ENCODE assay signal across 26 cellular contexts in genomic region chr17:11999715-12000114, GRCh38.
"Had no signal": no experiment of that assay in that cellular context is flagged by ENCODE, and none has a peak within 500 bp of the region (broad histone marks: within the 10 kb centered on the region; RNA-seq: fewer than 3 reads in every experiment).

No MANE protein-coding gene starts in this region.

- H3K27me3 Mint-ChIP-seq: activated CD4-positive, alpha-beta T cell treated with anti-CD3 and anti-CD28 coated beads, Interleukin-2, amount 10 ng/mL, durations not matched to agents 7 days and 5 days; activated CD8-positive, alpha-beta T cell treated with anti-CD3 and anti-CD28 coated beads for 36 hours; activated T-helper 17 cell treated with anti-CD3 and anti-CD28 coated beads, Interleukin-2, amount 50 U/mL, for 72 hours; stimulated activated naive CD8-positive, alpha-beta T cell treated with anti-CD3 and anti-CD28 coated beads, Interleukin-15, Interleukin-2, amounts not matched to agents 100 ng/mL and 50 ng/mL, for 24 hours; T-helper 17 cell had no signal

- H3K36me3 Mint-ChIP-seq: naive B cell; stimulated activated effector memory CD8-positive, alpha-beta T cell treated with anti-CD3 and anti-CD28 coated beads, Interleukin-12 subunit alpha, Interleukin-12 subunit beta, amount 100 ng/mL, for 72 hours; WTC11 had no signal

- DNase-seq: activated CD4-positive, alpha-beta T cell treated with anti-CD3 and anti-CD28 coated beads for 1 hour; activated CD4-positive, alpha-beta T cell treated with anti-CD3 and anti-CD28 coated beads, Interleukin-2, amount 10 ng/mL, durations not matched to agents 7 days and 5 days; activated CD8-positive, alpha-beta T cell treated with anti-CD3 and anti-CD28 coated beads for 36 hours; activated gamma-delta T cell treated with Interleukin-2 at 50 U/mL for 16 hours; activated naive CD4-positive, alpha-beta T cell treated with anti-CD3 and anti-CD28 coated beads, Interleukin-2, amount 50 U/mL, for 16 hours; activated T-cell treated with anti-CD3 and anti-CD28 coated beads, Interleukin-2, amount 50 U/mL, for 4 hours; amniotic stem cell; brain microvascular endothelial cell; caudate nucleus; islet precursor cell; left cardiac atrium; left ventricle myocardium superior; naive B cell; nephron progenitor cell; nucleus accumbens; pancreas; sigmoid colon; small intestine; stimulated activated CD4-positive, alpha-beta T cell treated with anti-CD3 and anti-CD28 coated beads, Interleukin-4, amount 100 ng/mL, for 24 hours; T-helper 17 cell; T1000; thyroid gland had no signal

- H3K4me3 Mint-ChIP-seq: activated CD4-positive, alpha-beta T cell treated with anti-CD3 and anti-CD28 coated beads, Interleukin-2, amount 10 ng/mL, durations not matched to agents 7 days and 5 days; activated CD8-positive, alpha-beta T cell treated with anti-CD3 and anti-CD28 coated beads for 36 hours; activated T-cell treated with anti-CD3 and anti-CD28 coated beads, Interleukin-2, amount 50 U/mL, for 4 hours; activated T-helper 17 cell treated with anti-CD3 and anti-CD28 coated beads, Interleukin-2, amount 50 U/mL, for 72 hours; nephron progenitor cell; stimulated activated effector memory CD8-positive, alpha-beta T cell treated with anti-CD3 and anti-CD28 coated beads, Interleukin-12 subunit alpha, Interleukin-12 subunit beta, amount 100 ng/mL, for 72 hours; stimulated activated naive CD8-positive, alpha-beta T cell treated with anti-CD3 and anti-CD28 coated beads, Interleukin-15, Interleukin-2, amounts not matched to agents 100 ng/mL and 50 ng/mL, for 24 hours; T-helper 17 cell; WTC11 had no signal

- H3K27ac Mint-ChIP-seq: activated CD8-positive, alpha-beta T cell treated with anti-CD3 and anti-CD28 coated beads for 36 hours; activated T-helper 17 cell treated with anti-CD3 and anti-CD28 coated beads, Interleukin-2, amount 50 U/mL, for 72 hours; nephron progenitor cell; stimulated activated effector memory CD8-positive, alpha-beta T cell treated with anti-CD3 and anti-CD28 coated beads, Interleukin-12 subunit alpha, Interleukin-12 subunit beta, amount 100 ng/mL, for 72 hours; stimulated activated naive CD8-positive, alpha-beta T cell treated with anti-CD3 and anti-CD28 coated beads, Interleukin-15, Interleukin-2, amounts not matched to agents 100 ng/mL and 50 ng/mL, for 24 hours; T-helper 17 cell; WTC11 had no signal

- H3K9me3 Mint-ChIP-seq: activated CD4-positive, alpha-beta T cell treated with anti-CD3 and anti-CD28 coated beads, Interleukin-2, amount 10 ng/mL, durations not matched to agents 7 days and 5 days; activated CD8-positive, alpha-beta T cell treated with anti-CD3 and anti-CD28 coated beads for 36 hours; activated T-cell treated with anti-CD3 and anti-CD28 coated beads, Interleukin-2, amount 50 U/mL, for 4 hours; activated T-helper 17 cell treated with anti-CD3 and anti-CD28 coated beads, Interleukin-2, amount 50 U/mL, for 72 hours; nephron progenitor cell; stimulated activated naive CD8-positive, alpha-beta T cell treated with anti-CD3 and anti-CD28 coated beads, Interleukin-15, Interleukin-2, amounts not matched to agents 100 ng/mL and 50 ng/mL, for 24 hours; WTC11 had no signal

- ATAC-seq: activated CD8-positive, alpha-beta T cell treated with anti-CD3 and anti-CD28 coated beads for 36 hours; activated T-cell treated with anti-CD3 and anti-CD28 coated beads, Interleukin-2, amount 50 U/mL, for 4 hours; activated T-helper 17 cell treated with anti-CD3 and anti-CD28 coated beads, Interleukin-2, amount 50 U/mL, for 72 hours; left cardiac atrium; left ventricle myocardium superior; pancreas; stimulated activated effector memory CD8-positive, alpha-beta T cell treated with anti-CD3 and anti-CD28 coated beads, Interleukin-12 subunit alpha, Interleukin-12 subunit beta, amount 100 ng/mL, for 72 hours; T-helper 17 cell; WTC11 had no signal
